Comparison of ENCODE assay signal across 8 cellular contexts in genomic region chr19:3573162-3573857, GRCh38. TPM values are rescaled to one million over a fixed set of nuclear protein-coding genes. Genes with fewer than 3 reads are reported as not detected.
DNase-seq lines count a peak whose midpoint lies in the region; ATAC-seq lines count a peak whose summit lies in the region.

No MANE protein-coding gene starts in this region.

- peaks cover 7% of the 10 kb centered on the region for H3K4me1 Mint-ChIP-seq in activated naive CD8-positive, alpha-beta T cell treated with anti-CD3 and anti-CD28 coated beads for 36 hours
- H3K4me1 Mint-ChIP-seq in immature natural killer cell, result peaks cover 11 to 13% of the 10 kb centered on the region in 2 donors
- H3K4me1 Mint-ChIP-seq in stimulated activated naive CD8-positive, alpha-beta T cell treated with anti-CD3 and anti-CD28 coated beads, Interleukin-15, Interleukin-2, amounts not matched to agents 100 ng/mL and 50 ng/mL, for 24 hours (ENCODE audit: low read depth), result peaks cover 17% of the 10 kb centered on the region

- H3K27ac Mint-ChIP-seq in activated naive CD8-positive, alpha-beta T cell treated with anti-CD3 and anti-CD28 coated beads for 36 hours, result peak overlapping the region; percentile 54
- H3K27ac Mint-ChIP-seq in immature natural killer cell, result peak overlapping the region in 2 of 6 donors; percentile 50 to 51
- H3K27ac Mint-ChIP-seq in stimulated activated naive CD8-positive, alpha-beta T cell treated with anti-CD3 and anti-CD28 coated beads, Interleukin-15, Interleukin-2, amounts not matched to agents 100 ng/mL and 50 ng/mL, for 24 hours, result no peak overlapping the region

- ATAC-seq in HG03432 (IDR thresholded peaks at IDR 0.05; ENCODE audit: unreplicated experiment) (peak; percentile 13), GM21786 (IDR thresholded peaks at IDR 0.05; ENCODE audit: unreplicated experiment) (no peak)

- H3K9me3 Mint-ChIP-seq in activated naive CD8-positive, alpha-beta T cell treated with anti-CD3 and anti-CD28 coated beads for 36 hours, result no peaks in the 10 kb centered on the region
- H3K9me3 Mint-ChIP-seq in immature natural killer cell, result no peaks in the 10 kb centered on the region
- H3K9me3 Mint-ChIP-seq in stimulated activated naive CD8-positive, alpha-beta T cell treated with anti-CD3 and anti-CD28 coated beads, Interleukin-15, Interleukin-2, amounts not matched to agents 100 ng/mL and 50 ng/mL, for 24 hours, result no peaks in the 10 kb centered on the region

- no peaks in the 10 kb centered on the region for H3K27me3 Mint-ChIP-seq in activated naive CD8-positive, alpha-beta T cell treated with anti-CD3 and anti-CD28 coated beads for 36 hours
- peaks cover 0 to 8% (median 4%) of the 10 kb centered on the region in 3 donors for H3K27me3 Mint-ChIP-seq in immature natural killer cell (ENCODE audit: low read depth in 3 of 3)
- H3K27me3 Mint-ChIP-seq in stimulated activated naive CD8-positive, alpha-beta T cell treated with anti-CD3 and anti-CD28 coated beads, Interleukin-15, Interleukin-2, amounts not matched to agents 100 ng/mL and 50 ng/mL, for 24 hours, result no peaks in the 10 kb centered on the region

- peaks cover 11% of the 10 kb centered on the region for H3K36me3 Mint-ChIP-seq in activated naive CD8-positive, alpha-beta T cell treated with anti-CD3 and anti-CD28 coated beads for 36 hours
- peaks cover 0 to 6% (median 0%) of the 10 kb centered on the region in 3 donors for H3K36me3 Mint-ChIP-seq in immature natural killer cell
- peaks cover 8% of the 10 kb centered on the region for H3K36me3 Mint-ChIP-seq in stimulated activated naive CD8-positive, alpha-beta T cell treated with anti-CD3 and anti-CD28 coated beads, Interleukin-15, Interleukin-2, amounts not matched to agents 100 ng/mL and 50 ng/mL, for 24 hours (ENCODE audit: low read depth)

- DNase-seq in NCI-H748 (lab: John Stamatoyannopoulos, UW; ENCODE audit: unreplicated experiment), result peak; percentile 30
- no peak for DNase-seq in NCI-H748 treated with DMSO at 0.1 percent for 48 hours (lab: John Stamatoyannopoulos, UW)
- DNase-seq in activated naive CD8-positive, alpha-beta T cell treated with anti-CD3 and anti-CD28 coated beads for 36 hours, result no peak
- DNase-seq in immature natural killer cell, result no peak
- no peak for DNase-seq in NCI-H2107 (lab: John Stamatoyannopoulos, UW)

- peak overlapping the region; percentile 78 for H3K4me3 Mint-ChIP-seq in activated naive CD8-positive, alpha-beta T cell treated with anti-CD3 and anti-CD28 coated beads for 36 hours
- H3K4me3 Mint-ChIP-seq in immature natural killer cell, result peak overlapping the region; percentile 76 to 85 (median 81)
- peak overlapping the region; percentile 72 for H3K4me3 Mint-ChIP-seq in stimulated activated naive CD8-positive, alpha-beta T cell treated with anti-CD3 and anti-CD28 coated beads, Interleukin-15, Interleukin-2, amounts not matched to agents 100 ng/mL and 50 ng/mL, for 24 hours

RNA-seq across cellular contexts. Expression of gene HMG20B, which starts 0.6 kb away (rescaled TPM):
- 10 to 100 TPM; 37.1 to 41.6 TPM for total RNA-seq in activated naive CD8-positive, alpha-beta T cell treated with anti-CD3 and anti-CD28 coated beads for 36 hours
- polyA plus RNA-seq in immature natural killer cell, result 10 to 100 TPM; 42.9 to 74.8 (median 60.1) TPM

RNA-seq across cellular contexts. Expression of gene GIPC3, which starts 12.0 kb away (rescaled TPM):
- under 1 TPM; 0.32 to 0.43 TPM for total RNA-seq in activated naive CD8-positive, alpha-beta T cell treated with anti-CD3 and anti-CD28 coated beads for 36 hours
- polyA plus RNA-seq in immature natural killer cell, result under 1 TPM in 2 of 3 donors, not detected in 1; 0.04 to 0.95 TPM

RNA-seq across cellular contexts. Expression of gene MFSD12, which starts 15.9 kb away (rescaled TPM):
- 10 to 100 TPM; 73.2 to 76.1 TPM for total RNA-seq in activated naive CD8-positive, alpha-beta T cell treated with anti-CD3 and anti-CD28 coated beads for 36 hours
- 10 to 100 TPM; 17.1 to 26.9 (median 25.6) TPM for polyA plus RNA-seq in immature natural killer cell

RNA-seq across cellular contexts. Expression of gene TBXA2R, which starts 33.4 kb away (rescaled TPM):
- 1 to 10 TPM; 2.8 to 3.1 TPM for total RNA-seq in activated naive CD8-positive, alpha-beta T cell treated with anti-CD3 and anti-CD28 coated beads for 36 hours
- 1 to 10 TPM; 3.1 to 9.5 (median 3.1) TPM for polyA plus RNA-seq in immature natural killer cell

RNA-seq across cellular contexts. Expression of gene TEKTIP1, which starts 34.3 kb away (rescaled TPM):
- 1 to 10 TPM; 1.2 to 2.2 TPM for total RNA-seq in activated naive CD8-positive, alpha-beta T cell treated with anti-CD3 and anti-CD28 coated beads for 36 hours
- not detected for polyA plus RNA-seq in immature natural killer cell
